ENCODE assay signal across 9 cellular contexts in genomic region chr11:77127674-77127968, GRCh38. TPM values are rescaled to one million over a fixed set of nuclear protein-coding genes. Genes with fewer than 3 reads are reported as not detected.
A peak's percentile ranks its signal among the peaks of the same experiment; 100 is the strongest.
DNase-seq lines count a peak whose midpoint lies in the region; ATAC-seq and TF ChIP-seq lines count a peak whose summit lies in the region.
"Had no signal": no experiment of that assay in that cellular context is flagged by ENCODE, and none has a peak within 500 bp of the region (broad histone marks: within the 10 kb centered on the region; RNA-seq: fewer than 3 reads in every experiment).

No MANE protein-coding gene starts in this region.

- H3K27ac ChIP-seq in heart left ventricle (peak overlapping the region in 3 of 12 donors; percentile 9 to 35 (median 25)), mucosa of rectum (ENCODE audit: low read depth in 2 of 2, low read length in 2 of 2) (no peak overlapping the region), vagina (no peak overlapping the region)

- H3K36me3 ChIP-seq in heart left ventricle (peaks cover 0 to 6% (median 0%) of the 10 kb centered on the region in 9 donors), mucosa of rectum (ENCODE audit: control insufficient read depth in 2 of 2, insufficient read depth in 2 of 2, low read length in 2 of 2) (peaks cover 13 to 21% of the 10 kb centered on the region in 2 donors), vagina (no peaks in the 10 kb centered on the region)

- TF ChIP-seq POLR2A in heart left ventricle (IDR thresholded peaks at IDR 0.05): no peak
- TF ChIP-seq POLR2A in vagina (IDR thresholded peaks at IDR 0.05): no peak

- intact Hi-C loops in heart left ventricle (cut with DNase I) (loop anchor here in 9 of 10 donors (1.0 to 10.0 kb wide), 6 partner anchors 61 to 421 kb away; no protein-coding TSS in a partner anchor), Right ventricle myocardium inferior (cut with DNase I) (loop anchor here (1.0 to 5.0 kb wide), 2 partner anchors 61 to 420 kb away; no protein-coding TSS in a partner anchor), vagina (cut with DNase I) (loop anchor here (5.0 to 10.0 kb wide), 2 partner anchors 60 to 427 kb away; no protein-coding TSS in a partner anchor)

- DNase-seq in heart left ventricle (no peak), Right ventricle myocardium inferior (ENCODE audit: missing footprints) (no peak), choroid plexus epithelial cell (ENCODE audit: low read depth) (no peak), vagina (ENCODE audit: extremely low spot score in 2 of 2) (no peak), GDM1 (lab: John Stamatoyannopoulos, UW) (no peak)

- peak overlapping the region in 1 of 2 donors; percentile 55 for H3K9ac ChIP-seq in mucosa of rectum (ENCODE audit: low read depth in 1 of 2, low read length in 2 of 2)

- TF ChIP-seq CTCF in heart left ventricle (IDR thresholded peaks at IDR 0.05) (no peak), choroid plexus epithelial cell (conservative IDR thresholded peaks at IDR 0.05; ENCODE audit: low read depth, low read length) (no peak), vagina (IDR thresholded peaks at IDR 0.05) (no peak)

- H3K27me3 ChIP-seq in heart left ventricle: peaks cover 0 to 9% (median 0%) of the 10 kb centered on the region in 9 donors
- no peaks in the 10 kb centered on the region for H3K27me3 ChIP-seq in mucosa of rectum (ENCODE audit: control insufficient read depth in 2 of 2, insufficient read depth in 2 of 2, low read length in 2 of 2)
- no peaks in the 10 kb centered on the region for H3K27me3 ChIP-seq in vagina

- WGBS in heart left ventricle, 4 donors: 16 to 19% (median 17%) methylated on average over 6 of the region's 6 CpGs

- H3K4me1 ChIP-seq in heart left ventricle (peaks cover 0 to 41% (median 26%) of the 10 kb centered on the region in 12 donors), mucosa of rectum (ENCODE audit: control insufficient read depth in 2 of 2, insufficient read depth in 2 of 2, low read length in 2 of 2) (peaks cover 11 to 19% of the 10 kb centered on the region in 2 donors), vagina (peaks cover 26% of the 10 kb centered on the region)

- H3K4me3 ChIP-seq in heart left ventricle (peak overlapping the region; percentile 1 to 60 (median 45)), choroid plexus epithelial cell (ENCODE audit: low read depth, low read length) (peak overlapping the region; percentile 57), mucosa of rectum (ENCODE audit: low read length in 2 of 2) (peak overlapping the region; percentile 31 to 56), vagina (peak overlapping the region; percentile 30 to 47)

- ATAC-seq in heart left ventricle: no peak
- ATAC-seq in Right ventricle myocardium inferior: no peak
- ATAC-seq in GM18909 (IDR thresholded peaks at IDR 0.05; ENCODE audit: poor library complexity, unreplicated experiment): no peak
- ATAC-seq in HG03280 (IDR thresholded peaks at IDR 0.05; ENCODE audit: unreplicated experiment): no peak

- H3K9me3 ChIP-seq in heart left ventricle: no peaks in the 10 kb centered on the region
- no peaks in the 10 kb centered on the region for H3K9me3 ChIP-seq in mucosa of rectum (ENCODE audit: control insufficient read depth in 2 of 2, low read length in 2 of 2)
- H3K9me3 ChIP-seq in vagina: no peaks in the 10 kb centered on the region

RNA-seq across cellular contexts. Expression of gene MYO7A, which starts 0.4 kb away (rescaled TPM):
- total RNA-seq in heart left ventricle: 10 to 100 TPM in 1 of 9 donors, 1 to 10 TPM in 8; 1.6 to 17.1 (median 2.7) TPM
- 1 to 10 TPM; 1.0 to 2.9 TPM for polyA plus RNA-seq in heart left ventricle
- total RNA-seq in Right ventricle myocardium inferior: 7.0 TPM
- 9.1 TPM for total RNA-seq in vagina

RNA-seq across cellular contexts. Expression of gene OMP, which starts 25.0 kb away (rescaled TPM):
- not detected for total RNA-seq in heart left ventricle
- polyA plus RNA-seq in heart left ventricle: not detected
- not detected for total RNA-seq in Right ventricle myocardium inferior
- not detected for total RNA-seq in vagina
- total RNA-seq: temporal lobe had no signal
